ENCODE assay signal across 27 cellular contexts in genomic region chr5:134387443-134387842, GRCh38.
"Had no signal": no experiment of that assay in that cellular context is flagged by ENCODE, and none has a peak within 500 bp of the region (broad histone marks: within the 10 kb centered on the region; RNA-seq: fewer than 3 reads in every experiment).

No MANE protein-coding gene starts in this region.

- H3K27ac ChIP-seq: colonic mucosa, esophagus muscularis mucosa, foreskin keratinocyte, gastroesophageal sphincter, heart left ventricle, hepatocyte, ovary, psoas muscle, skin epidermis, spleen, stomach, thyroid gland, vagina had no signal

- H3K27me3 ChIP-seq: colonic mucosa, esophagus muscularis mucosa, foreskin keratinocyte, gastroesophageal sphincter, heart left ventricle, hepatocyte, ovary, spleen, stomach, thyroid gland, vagina had no signal

- H3K27me3 Mint-ChIP-seq: dendritic cell treated with granulocyte-macrophage colony-stimulating factor and Interleukin-4, amounts not matched to agents 40 ng/mL and 50 ng/mL, for 4 days; naive thymus-derived CD8-positive, alpha-beta T cell; stimulated activated memory B cell treated with anti-CD40 and anti-IgM and Interleukin-4, amounts not matched to agents 10 μg/mL and 1 μg/mL and 100 μg/mL, for 72 hours had no signal

- H3K4me3 Mint-ChIP-seq: dendritic cell treated with granulocyte-macrophage colony-stimulating factor and Interleukin-4, amounts not matched to agents 40 ng/mL and 50 ng/mL, for 4 days; endodermal cell; naive thymus-derived CD8-positive, alpha-beta T cell; nephron progenitor cell; stimulated activated memory B cell treated with anti-CD40 and anti-IgM and Interleukin-4, amounts not matched to agents 10 μg/mL and 1 μg/mL and 100 μg/mL, for 72 hours had no signal

- H3K4me3 ChIP-seq: colonic mucosa, esophagus muscularis mucosa, gastroesophageal sphincter, heart left ventricle, hepatocyte, ovary, psoas muscle, skin epidermis, spleen, stomach, thyroid gland, vagina had no signal

- ATAC-seq: foreskin keratinocyte; gastroesophageal sphincter; left lobe of liver; right cardiac atrium; stimulated activated memory B cell treated with anti-CD40 and anti-IgM and Interleukin-4, amounts not matched to agents 10 μg/mL and 1 μg/mL and 100 μg/mL, for 72 hours had no signal

- H3K4me1 Mint-ChIP-seq: endodermal cell, nephron progenitor cell had no signal

- H3K36me3 ChIP-seq: ovary had no signal

- H3K27ac Mint-ChIP-seq: dendritic cell treated with granulocyte-macrophage colony-stimulating factor and Interleukin-4, amounts not matched to agents 40 ng/mL and 50 ng/mL, for 4 days; endodermal cell; nephron progenitor cell; stimulated activated memory B cell treated with anti-CD40 and anti-IgM and Interleukin-4, amounts not matched to agents 10 μg/mL and 1 μg/mL and 100 μg/mL, for 72 hours had no signal

- H3K9me3 ChIP-seq: colonic mucosa, esophagus muscularis mucosa, gastroesophageal sphincter, heart left ventricle, ovary, psoas muscle, stomach, thyroid gland, vagina had no signal

- H3K4me1 ChIP-seq: colonic mucosa, esophagus muscularis mucosa, foreskin keratinocyte, gastroesophageal sphincter, heart left ventricle, psoas muscle, stomach, thyroid gland, vagina had no signal

- H3K9me3 Mint-ChIP-seq: dendritic cell treated with granulocyte-macrophage colony-stimulating factor and Interleukin-4, amounts not matched to agents 40 ng/mL and 50 ng/mL, for 4 days; endodermal cell; nephron progenitor cell; stimulated activated memory B cell treated with anti-CD40 and anti-IgM and Interleukin-4, amounts not matched to agents 10 μg/mL and 1 μg/mL and 100 μg/mL, for 72 hours had no signal

- DNase-seq: colonic mucosa; effector CD8-positive, alpha-beta T cell; endodermal cell; foreskin keratinocyte; heart left ventricle; kidney; mesenchymal stem cell; naive thymus-derived CD8-positive, alpha-beta T cell; nephron progenitor cell; occipital lobe; ovary; posterior cingulate gyrus; psoas muscle; right cardiac atrium; spleen; stimulated activated CD4-positive, alpha-beta T cell treated with anti-CD3 and anti-CD28 coated beads, Interleukin-4, amount 100 ng/mL, for 4 hours; stomach; thyroid gland; trophoblast cell had no signal
